8 cellular contexts compared by ENCODE assay signal in genomic region chr6:12844284-12845223, GRCh38.
DNase-seq lines count a peak whose midpoint lies in the region; ATAC-seq and TF ChIP-seq lines count a peak whose summit lies in the region.

No MANE protein-coding gene starts in this region.

- H3K4me3 ChIP-seq in H7 (ENCODE audit: insufficient read depth, low read depth, low read length) (no peak overlapping the region), RWPE2 (ENCODE audit: severe bottlenecking) (no peak overlapping the region)

- H3K36me3 Mint-ChIP-seq in T-cell = no peaks in the 10 kb centered on the region
- no peaks in the 10 kb centered on the region for H3K36me3 Mint-ChIP-seq in activated naive CD8-positive, alpha-beta T cell treated with anti-CD3 and anti-CD28 coated beads, Interleukin-2, amount 50 U/mL, for 24 hours (ENCODE audit: low read depth)

- H3K4me1 Mint-ChIP-seq in T-cell = no peaks in the 10 kb centered on the region
- no peaks in the 10 kb centered on the region for H3K4me1 Mint-ChIP-seq in activated naive CD8-positive, alpha-beta T cell treated with anti-CD3 and anti-CD28 coated beads, Interleukin-2, amount 50 U/mL, for 24 hours

- TF ChIP-seq CTCF in C4-2B (conservative IDR thresholded peaks at IDR 0.05) (peak; percentile 88), RWPE2 (IDR thresholded peaks at IDR 0.05; ENCODE audit: poor library complexity, severe bottlenecking) (peak; percentile 71)

- no peaks in the 10 kb centered on the region for H3K9me3 ChIP-seq in RWPE2 (ENCODE audit: severe bottlenecking)

- H3K9me3 Mint-ChIP-seq in T-cell = no peaks in the 10 kb centered on the region
- H3K9me3 Mint-ChIP-seq in activated naive CD8-positive, alpha-beta T cell treated with anti-CD3 and anti-CD28 coated beads, Interleukin-2, amount 50 U/mL, for 24 hours = no peaks in the 10 kb centered on the region

- H3K27ac ChIP-seq in C4-2B (no peak overlapping the region), RWPE2 (ENCODE audit: poor library complexity, severe bottlenecking) (no peak overlapping the region)

- ATAC-seq in RWPE2 (ENCODE audit: low read depth) (no peak), GM21786 (IDR thresholded peaks at IDR 0.05; ENCODE audit: unreplicated experiment) (no peak), T-cell (replicated peaks in 1 of 4) (no peak), HG03280 (IDR thresholded peaks at IDR 0.05; ENCODE audit: unreplicated experiment) (no peak)
- ATAC-seq in activated naive CD8-positive, alpha-beta T cell treated with anti-CD3 and anti-CD28 coated beads, Interleukin-2, amount 50 U/mL, for 24 hours = no peak

- DNase-seq in H7 (peak; percentile 56), RWPE2 (ENCODE audit: low spot score) (no peak), germinal center (ENCODE audit: low spot score) (peak; percentile 24), T-cell (no peak)
- no peak for DNase-seq in activated naive CD8-positive, alpha-beta T cell treated with anti-CD3 and anti-CD28 coated beads, Interleukin-2, amount 50 U/mL, for 24 hours

- no peaks in the 10 kb centered on the region for H3K4me1 ChIP-seq in RWPE2 (ENCODE audit: insufficient read depth, poor library complexity, severe bottlenecking)

- no peak overlapping the region for H3K4me3 Mint-ChIP-seq in T-cell
- no peak overlapping the region for H3K4me3 Mint-ChIP-seq in activated naive CD8-positive, alpha-beta T cell treated with anti-CD3 and anti-CD28 coated beads, Interleukin-2, amount 50 U/mL, for 24 hours

- H3K27me3 ChIP-seq in H7 (ENCODE audit: control insufficient read depth, insufficient read depth, low read length) (no peaks in the 10 kb centered on the region), RWPE2 (ENCODE audit: insufficient read depth, poor library complexity, severe bottlenecking) (peaks cover 6% of the 10 kb centered on the region)

- no peaks in the 10 kb centered on the region for H3K36me3 ChIP-seq in H7 (replicated peaks; ENCODE audit: control insufficient read depth, insufficient read depth, low read length)
- no peaks in the 10 kb centered on the region for H3K36me3 ChIP-seq in RWPE2 (ENCODE audit: low read depth)

- POLR2A ChIA-PET in T-cell (lab: Charles Lee) = no interaction called here

- no peak overlapping the region for H3K27ac Mint-ChIP-seq in T-cell
- no peak overlapping the region for H3K27ac Mint-ChIP-seq in activated naive CD8-positive, alpha-beta T cell treated with anti-CD3 and anti-CD28 coated beads, Interleukin-2, amount 50 U/mL, for 24 hours

- CTCF ChIA-PET in T-cell (lab: Charles Lee) = no interaction called here

- H3K27me3 Mint-ChIP-seq in T-cell = peaks cover 0 to 5% of the 10 kb centered on the region in 2 donors
- peaks cover 8% of the 10 kb centered on the region for H3K27me3 Mint-ChIP-seq in activated naive CD8-positive, alpha-beta T cell treated with anti-CD3 and anti-CD28 coated beads, Interleukin-2, amount 50 U/mL, for 24 hours

Comparison
In these comparisons a context has a peak if more than half of its experiments do, and no peak if none do; other contexts are left out.
1. DNase-seq: peak in H7 (single experiment) and germinal center (single experiment); none in RWPE2 (single experiment), T-cell (0 of 34) and activated naive CD8-positive, alpha-beta T cell treated with anti-CD3 and anti-CD28 coated beads, Interleukin-2, amount 50 U/mL, for 24 hours (single experiment).